In genomic region chr2:180463608-180464007, GRCh38 we compare ENCODE assay signal across 21 cellular contexts.
A peak's percentile ranks its signal among the peaks of the same experiment; 100 is the strongest.
DNase-seq lines count a peak whose midpoint lies in the region; ATAC-seq, FAIRE-seq and TF ChIP-seq lines count a peak whose summit lies in the region.
"Had no signal": no experiment of that assay in that cellular context is flagged by ENCODE, and none has a peak within 500 bp of the region (broad histone marks: within the 10 kb centered on the region; RNA-seq: fewer than 3 reads in every experiment).

No MANE protein-coding gene starts in this region.

- H3K27ac ChIP-seq in keratinocyte (ENCODE audit: control insufficient read depth, insufficient read depth, low read length) (peak overlapping the region; percentile 58), smooth muscle cell (ENCODE audit: low read depth) (peak overlapping the region; percentile 5), right atrium auricular region (no peak overlapping the region)
- H3K27ac ChIP-seq: 22Rv1, HL-60 had no signal

- no peaks in the 10 kb centered on the region for H3K9me1 ChIP-seq in keratinocyte (ENCODE audit: control insufficient read depth, extremely low read depth, insufficient read depth, low read length)

- H3K9me3 ChIP-seq in keratinocyte (ENCODE audit: control insufficient read depth, low read depth, low read length) (no peaks in the 10 kb centered on the region), smooth muscle cell (replicated peaks; ENCODE audit: low read depth) (no peaks in the 10 kb centered on the region), right atrium auricular region (peaks cover 0 to 9% of the 10 kb centered on the region in 2 donors)
- H3K9me3 ChIP-seq: BE2C had no signal

- H3F3A ChIP-seq in smooth muscle cell (ENCODE audit: low read depth), result no peaks in the 10 kb centered on the region

- no peaks in the 10 kb centered on the region for H3K27me3 ChIP-seq in keratinocyte (ENCODE audit: control insufficient read depth, extremely low read depth, insufficient read depth, low read length)
- H3K27me3 ChIP-seq in smooth muscle cell (ENCODE audit: low read depth), result no peaks in the 10 kb centered on the region
- no peaks in the 10 kb centered on the region for H3K27me3 ChIP-seq in right atrium auricular region
- H3K27me3 ChIP-seq: BE2C had no signal

- H3K4me2 ChIP-seq in keratinocyte (ENCODE audit: control insufficient read depth, extremely low read depth, insufficient read depth, low read depth, low read length) (peak overlapping the region; percentile 30), smooth muscle cell (no peak overlapping the region)

- dilution Hi-C loops in keratinocyte (cut with MboI; ENCODE audit: extremely low pct_ligation_motif_present, low sequenced_read_pairs), result no loop called here

- H4K20me1 ChIP-seq in keratinocyte (ENCODE audit: control insufficient read depth, extremely low read depth, insufficient read depth, low read length), result no peaks in the 10 kb centered on the region
- H4K20me1 ChIP-seq in smooth muscle cell (ENCODE audit: low read depth), result no peaks in the 10 kb centered on the region

- H3K9ac ChIP-seq in keratinocyte (ENCODE audit: control insufficient read depth, extremely low read depth, insufficient read depth, low read length) (no peak overlapping the region), smooth muscle cell (ENCODE audit: low read depth) (no peak overlapping the region)

- no peak for ATAC-seq in HG02678 (IDR thresholded peaks at IDR 0.05; ENCODE audit: unreplicated experiment)
- ATAC-seq: SK-N-SH treated with all-trans-retinoic acid at 6 μM for 48 hours had no signal

- H3K4me3 ChIP-seq in choroid plexus epithelial cell (ENCODE audit: low read depth, low read length) (no peak overlapping the region), keratinocyte (ENCODE audit: control insufficient read depth in 2 of 3, extremely low read depth in 1 of 3, insufficient read depth in 2 of 3, low read depth in 1 of 3, low read length in 3 of 3) (no peak overlapping the region), smooth muscle cell (no peak overlapping the region), right atrium auricular region (no peak overlapping the region)

- H3K36me3 ChIP-seq in keratinocyte (ENCODE audit: control insufficient read depth in 2 of 2, extremely low read depth in 1 of 2, insufficient read depth in 2 of 2, low read length in 2 of 2) (no peaks in the 10 kb centered on the region), smooth muscle cell (ENCODE audit: low read depth) (no peaks in the 10 kb centered on the region), right atrium auricular region (no peaks in the 10 kb centered on the region)
- H3K36me3 ChIP-seq: BE2C had no signal

- DNase-seq in DMS79 treated with DMSO at 0.1 percent for 48 hours (lab: John Stamatoyannopoulos, UW), result peak; percentile 8
- no peak for DNase-seq in DMS79 (lab: John Stamatoyannopoulos, UW)
- DNase-seq in choroid plexus epithelial cell (ENCODE audit: low read depth), result peak; percentile 4
- peak; percentile 48 for DNase-seq in keratinocyte (ENCODE audit: low read depth, low spot score)
- no peak for DNase-seq in smooth muscle cell (lab: John Stamatoyannopoulos, UW; ENCODE audit: unreplicated experiment)
- DNase-seq in activated naive CD4-positive, alpha-beta T cell treated with anti-CD3 and anti-CD28 coated beads, Interleukin-2, amount 50 U/mL, for 16 hours, result no peak
- DNase-seq in right atrium auricular region (ENCODE audit: low spot score), result no peak
- DNase-seq: BE2C; CD4-positive, alpha-beta T cell; DMS53; HCEC 1CT; MV-4-11; NCI-H1436; NCI-H2029 treated with DMSO at 0.1 percent for 48 hours; NCI-H345; NCI-H526 treated with DMSO at 0.1 percent for 48 hours; SHP77 treated with DMSO at 0.1 percent for 48 hours had no signal

- no peak for TF ChIP-seq CTCF in choroid plexus epithelial cell (conservative IDR thresholded peaks at IDR 0.05; ENCODE audit: low read depth, low read length)
- TF ChIP-seq CTCF in keratinocyte (optimal IDR thresholded peaks at IDR 0.05 in 1 of 3, IDR thresholded peaks at IDR 0.05 in 1 of 3, conservative IDR thresholded peaks at IDR 0.05 in 1 of 3; ENCODE audit: extremely low read depth in 1 of 3, insufficient read depth in 2 of 3, low read length in 3 of 3), result no peak
- no peak for TF ChIP-seq CTCF in smooth muscle cell (IDR thresholded peaks at IDR 0.05; ENCODE audit: borderline replicate concordance, insufficient read depth, poor library complexity, severe bottlenecking)
- no peak for TF ChIP-seq CTCF in right atrium auricular region (IDR thresholded peaks at IDR 0.05)

- H3K79me2 ChIP-seq in keratinocyte (ENCODE audit: control insufficient read depth, insufficient read depth, low read length) (no peaks in the 10 kb centered on the region), smooth muscle cell (ENCODE audit: low read depth) (no peaks in the 10 kb centered on the region)

- FAIRE-seq in keratinocyte (lab: Jason Lieb, UNC), result peak; percentile 95

- peak overlapping the region; percentile 55 for H2AFZ ChIP-seq in keratinocyte (ENCODE audit: control insufficient read depth, low read length)
- peak overlapping the region; percentile 62 for H2AFZ ChIP-seq in smooth muscle cell (ENCODE audit: low read depth)

- H3K4me1 ChIP-seq in keratinocyte (ENCODE audit: control insufficient read depth, extremely low read depth, insufficient read depth, low read length), result peaks cover 19% of the 10 kb centered on the region
- no peaks in the 10 kb centered on the region for H3K4me1 ChIP-seq in smooth muscle cell (ENCODE audit: low read depth)
- H3K4me1 ChIP-seq in right atrium auricular region, result no peaks in the 10 kb centered on the region
- H3K4me1 ChIP-seq: BE2C had no signal

Comparison
In these comparisons a context has a peak if more than half of its experiments do, and no peak if none do; other contexts are left out.
1. DNase-seq: peak in DMS79 treated with DMSO at 0.1 percent for 48 hours (single experiment), choroid plexus epithelial cell (single experiment) and keratinocyte (single experiment); none in DMS79 (single experiment), smooth muscle cell (single experiment), activated naive CD4-positive, alpha-beta T cell treated with anti-CD3 and anti-CD28 coated beads, Interleukin-2, amount 50 U/mL, for 16 hours (single experiment) and right atrium auricular region (single experiment).
2. H3K27ac ChIP-seq: peak in keratinocyte (single experiment) and smooth muscle cell (single experiment); none in right atrium auricular region (0 of 2).